10 cellular contexts compared by ENCODE assay signal in the genomic region with DNA sequence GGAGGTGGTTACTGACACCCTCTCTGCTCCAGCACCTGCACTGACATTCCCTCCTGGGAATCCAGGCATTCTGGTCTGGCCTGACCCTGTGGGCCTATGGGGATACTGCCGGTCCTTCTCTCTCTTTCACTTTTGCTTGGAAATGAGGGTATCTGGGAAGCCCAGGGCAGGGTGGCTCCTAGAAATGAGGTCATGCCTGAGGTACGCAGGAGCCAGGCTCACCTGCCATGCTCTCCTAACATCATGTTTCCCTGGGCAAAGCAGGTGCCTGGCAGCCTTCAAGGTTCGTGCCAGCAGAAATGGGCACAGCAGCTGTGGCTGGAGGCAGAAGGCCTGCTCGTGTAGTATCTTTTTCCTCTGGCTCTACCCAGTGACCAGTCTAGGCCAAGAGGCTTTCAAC. TPM values are rescaled to one million over a fixed set of nuclear protein-coding genes. Genes with fewer than 3 reads are reported as not detected.
DNase-seq lines count a peak whose midpoint lies in the region; FAIRE-seq and TF ChIP-seq lines count a peak whose summit lies in the region.
"Had no signal": no experiment of that assay in that cellular context is flagged by ENCODE, and none has a peak within 500 bp of the region (broad histone marks: within the 10 kb centered on the region; RNA-seq: fewer than 3 reads in every experiment).

No MANE protein-coding gene starts in this region.

- no peak for FAIRE-seq in small intestine (lab: Jason Lieb, UNC)

- H3K9me2 ChIP-seq in hepatocyte (replicated peaks; ENCODE audit: insufficient read depth) = no peaks in the 10 kb centered on the region

- TF ChIP-seq EP300 in Ishikawa (IDR thresholded peaks at IDR 0.05; ENCODE audit: borderline replicate concordance) = no peak

- H3K79me2 ChIP-seq in hepatocyte = peaks cover 19% of the 10 kb centered on the region

- TF ChIP-seq CTCF in hepatocyte (IDR thresholded peaks at IDR 0.05; ENCODE audit: poor library complexity) = no peak

- H3K27me3 ChIP-seq in hepatocyte = no peaks in the 10 kb centered on the region
- H3K27me3 ChIP-seq in small intestine (ENCODE audit: control insufficient read depth in 2 of 2, insufficient read depth in 2 of 2, low read length in 2 of 2) = no peaks in the 10 kb centered on the region

- H3K36me3 ChIP-seq in hepatocyte (replicated peaks; ENCODE audit: insufficient read depth, low read depth) = no peaks in the 10 kb centered on the region
- peaks cover 0 to under 1% of the 10 kb centered on the region in 2 donors for H3K36me3 ChIP-seq in small intestine (ENCODE audit: control insufficient read depth in 2 of 2, insufficient read depth in 2 of 2, low read length in 2 of 2)

- 76% methylated on average over 4 of the region's 4 CpGs for WGBS in hepatocyte (ENCODE audit: low lambda C conversion rate, missing lambda C conversion rate)
- 13 to 37% (median 26%) methylated on average over 4 of the region's 4 CpGs for WGBS in small intestine, 3 donors

- no peak for TF ChIP-seq RAD21 in Ishikawa (IDR thresholded peaks at IDR 0.05; ENCODE audit: low read depth)

- no peak overlapping the region for H2AFZ ChIP-seq in hepatocyte

- H3K9me3 ChIP-seq in hepatocyte (ENCODE audit: low read depth) = no peaks in the 10 kb centered on the region
- H3K9me3 ChIP-seq in small intestine (ENCODE audit: control insufficient read depth, low read depth) = no peaks in the 10 kb centered on the region
- H3K9me3 ChIP-seq: Caco-2 had no signal

- H3K4me2 ChIP-seq in hepatocyte = peak overlapping the region; percentile 29

- H3K4me1 ChIP-seq in hepatocyte (ENCODE audit: insufficient read depth) (peaks cover 44% of the 10 kb centered on the region), small intestine (ENCODE audit: control insufficient read depth in 2 of 2, insufficient read depth in 1 of 2, low read depth in 1 of 2, low read length in 1 of 2) (peaks cover 12 to 24% of the 10 kb centered on the region in 2 donors)

- peak overlapping the region; percentile 62 for H3K27ac ChIP-seq in hepatocyte
- peak overlapping the region in 1 of 2 donors; percentile 81 for H3K27ac ChIP-seq in small intestine (ENCODE audit: low read depth in 1 of 2, low read length in 1 of 2)
- H3K27ac ChIP-seq: SK-N-MC had no signal

- no peaks in the 10 kb centered on the region for H4K20me1 ChIP-seq in hepatocyte (ENCODE audit: insufficient read depth, poor library complexity, severe bottlenecking)

- H3K4me3 ChIP-seq in hepatocyte (no peak overlapping the region), small intestine (ENCODE audit: low read depth in 1 of 2, low read length in 2 of 2) (no peak overlapping the region)
- H3K4me3 ChIP-seq: SK-N-MC had no signal

- peak; percentile 33 for DNase-seq in astrocyte of the hippocampus (ENCODE audit: low read depth, low spot score)
- no peak for DNase-seq in hepatocyte (ENCODE audit: low spot score)
- peak; percentile 58 for DNase-seq in small intestine
- no peak for DNase-seq in NCI-H2227 treated with DMSO at 0.1 percent for 48 hours (lab: John Stamatoyannopoulos, UW)
- no peak for DNase-seq in Ammon's horn (ENCODE audit: low spot score)
- no peak for DNase-seq in stimulated activated CD4-positive, alpha-beta T cell treated with anti-CD3 and anti-CD28 coated beads, Interleukin-4, amount 100 ng/mL, for 4 hours
- DNase-seq in T-helper 9 cell = no peak
- DNase-seq: Caco-2 had no signal

TF ChIP-seq in Ishikawa, 13 proteins besides CTCF, POLR2A, EP300 and RAD21:
- TF ChIP-seq TEAD4 (IDR thresholded peaks at IDR 0.05) (peak; percentile 28; the same call in 1 of the 2 replicates), CEBPB (IDR thresholded peaks at IDR 0.05) (no peak)

RNA-seq across cellular contexts. Expression of a gene that starts 3.3 kb away (rescaled TPM):
- total RNA-seq in hepatocyte = 26.3 and 28.5 TPM in 2 replicates
- 32.8 and 43.4 TPM in 2 replicates for polyA plus RNA-seq in hepatocyte
- polyA plus RNA-seq in small intestine = 10 to 100 TPM; 53.5 to 96.4 (median 75.7) TPM

RNA-seq across cellular contexts. Expression of a gene that starts 35.9 kb away (rescaled TPM):
- total RNA-seq in hepatocyte = 35.5 and 42.7 TPM in 2 replicates
- polyA plus RNA-seq in hepatocyte (55.8 and 56.9 TPM in 2 replicates), small intestine (10 to 100 TPM; 27.2 to 39.6 (median 34.0) TPM)

Comparison
In these comparisons a context has a peak if more than half of its experiments do, and no peak if none do; other contexts are left out.
1. DNase-seq: peak in astrocyte of the hippocampus (single experiment) and small intestine (single experiment); none in hepatocyte (single experiment), NCI-H2227 treated with DMSO at 0.1 percent for 48 hours (single experiment), Ammon's horn (single experiment), stimulated activated CD4-positive, alpha-beta T cell treated with anti-CD3 and anti-CD28 coated beads, Interleukin-4, amount 100 ng/mL, for 4 hours (0 of 2) and T-helper 9 cell (single experiment).